ENCODE assay signal across 9 cellular contexts in the genomic region with DNA sequence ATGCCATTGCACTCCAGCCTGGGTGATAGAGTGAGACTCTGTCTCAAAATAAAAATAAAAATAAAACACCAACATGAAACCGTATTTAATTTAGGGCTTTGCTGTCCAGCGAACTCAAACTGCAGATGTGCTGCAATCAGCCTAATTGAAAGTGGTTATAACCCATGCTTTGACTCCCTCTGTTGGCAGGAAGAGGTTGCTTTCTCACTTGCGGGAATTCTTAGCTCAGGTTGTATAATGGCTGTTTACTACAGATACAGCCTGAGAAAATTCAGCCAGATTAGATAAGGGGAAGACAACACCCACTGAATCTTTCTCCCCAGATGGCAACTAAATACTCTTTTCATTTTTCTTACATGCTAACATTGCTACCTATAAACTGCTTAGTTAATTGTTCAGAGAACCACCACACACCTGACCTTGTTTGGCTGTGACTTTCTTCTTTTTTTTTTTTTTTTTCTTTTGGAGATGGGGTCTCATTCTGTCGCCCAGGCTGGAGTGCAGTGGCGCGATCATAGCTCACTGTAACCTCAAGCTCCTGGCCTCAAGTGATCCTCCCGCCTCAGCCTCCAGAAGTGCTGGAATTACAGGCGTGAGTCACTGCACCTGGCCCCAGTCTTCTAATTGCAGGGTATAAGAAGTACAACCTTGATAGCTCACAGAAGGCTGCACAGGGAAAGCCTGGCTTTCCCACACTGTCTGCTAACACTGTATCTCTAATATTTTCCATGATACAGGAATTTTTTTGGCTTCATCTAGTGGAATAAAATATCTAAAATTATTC. TPM values are rescaled to one million over a fixed set of nuclear protein-coding genes. Genes with fewer than 3 reads are reported as not detected.
DNase-seq lines count a peak whose midpoint lies in the region; ATAC-seq and TF ChIP-seq lines count a peak whose summit lies in the region.
"Had no signal": no experiment of that assay in that cellular context is flagged by ENCODE, and none has a peak within 500 bp of the region (broad histone marks: within the 10 kb centered on the region; RNA-seq: fewer than 3 reads in every experiment).

No MANE protein-coding gene starts in this region.

- peaks cover 3% of the 10 kb centered on the region for H3K9me3 ChIP-seq in trophoblast cell (ENCODE audit: insufficient read depth, low read depth, low read length)

- no peak overlapping the region for H4K8ac ChIP-seq in trophoblast cell (ENCODE audit: low read depth, low read length)

- no peak overlapping the region for H2BK120ac ChIP-seq in trophoblast cell (ENCODE audit: insufficient read depth, low read length, poor library complexity)

- peaks cover 11% of the 10 kb centered on the region for H3K79me2 ChIP-seq in trophoblast cell (ENCODE audit: control insufficient read depth, insufficient read depth, low read length, poor library complexity)

- peak; percentile 77 for DNase-seq in DMS79 treated with DMSO at 0.1 percent for 48 hours (lab: John Stamatoyannopoulos, UW)
- DNase-seq in HT-29 (ENCODE audit: low spot score) = peak; percentile 71
- DNase-seq in NCI-H82 (lab: John Stamatoyannopoulos, UW) = peak; percentile 85
- peak; percentile 22 for DNase-seq in activated CD8-positive, alpha-beta memory T cell treated with anti-CD3 and anti-CD28 coated beads, Interleukin-2, amount 50 U/mL, for 4 hours
- DNase-seq in fibroblast of pulmonary artery (ENCODE audit: low read depth) = peak; percentile 90
- peak; percentile 83 to 90 for DNase-seq in trophoblast cell

- no CpG with 5 or more reads among the region's 8 CpGs for WGBS in trophoblast cell (ENCODE audit: extremely low coverage, insufficient coverage, insufficient read length)

- H4K91ac ChIP-seq in trophoblast cell (ENCODE audit: low read depth, low read length) = no peak overlapping the region

- no peak overlapping the region for H3K4me3 ChIP-seq in fibroblast of pulmonary artery (replicated peaks; ENCODE audit: low read depth, low read length)
- no peak overlapping the region for H3K4me3 ChIP-seq in trophoblast cell (ENCODE audit: low read depth, low read length)

- no peak overlapping the region for H2BK5ac ChIP-seq in trophoblast cell (ENCODE audit: low read depth, low read length, poor library complexity)

- H3K27me3 ChIP-seq in trophoblast cell (ENCODE audit: insufficient read depth, low read length) = no peaks in the 10 kb centered on the region

- no peak overlapping the region for H3K23ac ChIP-seq in trophoblast cell (ENCODE audit: low read length)

- no peak overlapping the region for H3K9ac ChIP-seq in trophoblast cell (ENCODE audit: low read length)

- no peak overlapping the region for H2AFZ ChIP-seq in trophoblast cell (ENCODE audit: insufficient read depth, low read length, poor library complexity)

- no peak overlapping the region for H3K4me2 ChIP-seq in trophoblast cell (ENCODE audit: low read length)

- H3K14ac ChIP-seq in trophoblast cell (ENCODE audit: low read length) = no peak overlapping the region

- H3K4ac ChIP-seq in trophoblast cell (ENCODE audit: low read depth, low read length) = no peak overlapping the region

- peak; percentile 93 for TF ChIP-seq CTCF in fibroblast of pulmonary artery (IDR thresholded peaks at IDR 0.05; ENCODE audit: low read length, missing control alignments)

- H3K27ac ChIP-seq in trophoblast cell (ENCODE audit: low read depth, low read length) = no peak overlapping the region
- H3K27ac ChIP-seq: epithelial cell of prostate had no signal

- no peak overlapping the region for H2BK12ac ChIP-seq in trophoblast cell (ENCODE audit: low read length)

- no peaks in the 10 kb centered on the region for H3K36me3 ChIP-seq in trophoblast cell (ENCODE audit: control insufficient read depth in 1 of 2, insufficient read depth in 2 of 2, low read length in 2 of 2)

- no peak overlapping the region for H3K18ac ChIP-seq in trophoblast cell (ENCODE audit: low read length)

- peaks cover 0 to 5% of the 10 kb centered on the region in 2 experiments for H3K4me1 ChIP-seq in trophoblast cell (ENCODE audit: control insufficient read depth in 1 of 2, insufficient read depth in 2 of 2, low read length in 2 of 2)

- ATAC-seq in GM21390 (IDR thresholded peaks at IDR 0.05; ENCODE audit: unreplicated experiment) (no peak), GM21576 (IDR thresholded peaks at IDR 0.05; ENCODE audit: unreplicated experiment) (no peak)

- no peak overlapping the region for H4K12ac ChIP-seq in trophoblast cell (ENCODE audit: low read depth, low read length)

- peaks cover 16% of the 10 kb centered on the region for H3K79me1 ChIP-seq in trophoblast cell (ENCODE audit: low read length)

- no peak overlapping the region for H2AK5ac ChIP-seq in trophoblast cell (ENCODE audit: low read length)

RNA-seq across cellular contexts. Expression of gene DNTTIP2, which starts 34.6 kb away (rescaled TPM):
- 15.1 and 15.4 TPM in 2 replicates for total RNA-seq in HT-29 (2014; rRNA removed; shearing (Covaris generic))
- 93.8 and 103 TPM in 2 replicates for polyA plus RNA-seq in trophoblast cell (2013)

Comparison
In these comparisons a context has a peak if more than half of its experiments do, and no peak if none do; other contexts are left out.
1. DNase-seq: peak in every context shown above with its lines; median percentile 90 in fibroblast of pulmonary artery; 86 in trophoblast cell; 85 in NCI-H82; 77 in DMS79 treated with DMSO at 0.1 percent for 48 hours; 71 in HT-29; 22 in activated CD8-positive, alpha-beta memory T cell treated with anti-CD3 and anti-CD28 coated beads, Interleukin-2, amount 50 U/mL, for 4 hours.